Comparison of ENCODE assay signal across 16 cellular contexts in genomic region chr14:40656301-40656700, GRCh38.
"Had no signal": no experiment of that assay in that cellular context is flagged by ENCODE, and none has a peak within 500 bp of the region (broad histone marks: within the 10 kb centered on the region; RNA-seq: fewer than 3 reads in every experiment).

No MANE protein-coding gene starts in this region.

- H3K4me3 ChIP-seq: lower lobe of right lung, ovary, testis had no signal

- H3K36me3 ChIP-seq: lower lobe of right lung, ovary had no signal

- ATAC-seq: left cardiac atrium, lower lobe of right lung had no signal

- H3K9me3 ChIP-seq: lower lobe of right lung, ovary, testis had no signal

- H3K9me3 Mint-ChIP-seq: endodermal cell, neural crest cell had no signal

- H3K27me3 Mint-ChIP-seq: activated naive CD8-positive, alpha-beta T cell; stimulated activated naive CD8-positive, alpha-beta T cell treated with anti-CD3 and anti-CD28 coated beads, Interleukin-15, Interleukin-2, amounts not matched to agents 100 ng/mL and 50 ng/mL, for 24 hours had no signal

- FAIRE-seq: urothelium cell line had no signal

- H3K27ac Mint-ChIP-seq: activated naive CD8-positive, alpha-beta T cell; endodermal cell; mesothelial cell of epicardium; stimulated activated naive CD8-positive, alpha-beta T cell treated with anti-CD3 and anti-CD28 coated beads, Interleukin-15, Interleukin-2, amounts not matched to agents 100 ng/mL and 50 ng/mL, for 24 hours had no signal

- H3K36me3 Mint-ChIP-seq: activated naive CD8-positive, alpha-beta T cell; mesothelial cell of epicardium had no signal

- H3K27ac ChIP-seq: lower lobe of right lung, ovary, testis had no signal

- H3K27me3 ChIP-seq: ovary, testis had no signal

- DNase-seq: activated CD4-positive, alpha-beta T cell treated with anti-CD3 and anti-CD28 coated beads, Interleukin-2, amount 50 U/mL, for 1 hour; activated CD4-positive, CD25-positive, alpha-beta regulatory T cell; activated effector memory CD4-positive, alpha-beta T cell treated with anti-CD3 and anti-CD28 coated beads, Interleukin-2, amount 50 U/mL, for 16 hours; endodermal cell; hypothalamus; left cardiac atrium; lower lobe of right lung; ovary; stimulated activated CD4-positive, alpha-beta T cell treated with anti-CD3 and anti-CD28 coated beads, Interleukin-15, amount 100 ng/mL, for 24 hours; stimulated activated CD4-positive, alpha-beta T cell treated with anti-CD3 and anti-CD28 coated beads, Interleukin-4, amount 100 ng/mL, for 24 hours; testis had no signal

- H3K4me3 Mint-ChIP-seq: activated naive CD8-positive, alpha-beta T cell; endodermal cell; mesothelial cell of epicardium; neural crest cell; stimulated activated naive CD8-positive, alpha-beta T cell treated with anti-CD3 and anti-CD28 coated beads, Interleukin-15, Interleukin-2, amounts not matched to agents 100 ng/mL and 50 ng/mL, for 24 hours had no signal

- H3K4me1 ChIP-seq: lower lobe of right lung, testis had no signal

- H3K4me1 Mint-ChIP-seq: endodermal cell, neural crest cell had no signal
